ENCODE assay signal across 26 cellular contexts in the genomic region with DNA sequence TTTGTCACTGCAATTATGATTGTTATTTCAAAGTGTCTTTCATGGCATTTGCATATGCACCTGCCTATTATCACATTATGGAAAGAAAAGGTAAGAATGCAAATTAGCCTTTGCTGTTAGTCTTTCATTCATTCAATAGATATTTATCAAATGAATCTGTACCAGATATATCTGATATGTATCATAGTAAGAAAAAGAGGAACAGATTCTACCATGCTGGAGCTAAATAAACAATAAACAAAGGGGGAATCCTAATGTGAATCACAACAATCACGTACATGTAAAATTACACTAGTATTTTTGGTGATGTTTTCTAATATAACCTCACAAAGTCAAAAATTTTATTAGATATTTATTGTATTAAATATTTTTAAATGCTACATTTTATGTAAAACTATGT.
"Had no signal": no experiment of that assay in that cellular context is flagged by ENCODE, and none has a peak within 500 bp of the region (broad histone marks: within the 10 kb centered on the region; RNA-seq: fewer than 3 reads in every experiment).

No MANE protein-coding gene starts in this region.

- H3K36me3 ChIP-seq: stomach, suprapubic skin, thoracic aorta, thyroid gland, tibial artery, tibial nerve, transverse colon, upper lobe of left lung, upper lobe of right lung, uterus had no signal

- ATAC-seq: stimulated activated effector memory CD8-positive, alpha-beta T cell treated with anti-CD3 and anti-CD28 coated beads, Interleukin-12 subunit alpha, Interleukin-12 subunit beta, amount 100 ng/mL, for 72 hours; stimulated activated memory B cell treated with anti-CD40 and anti-IgM and Interleukin-4, amounts not matched to agents 10 μg/mL and 1 μg/mL and 100 μg/mL, for 72 hours; stimulated activated naive B cell treated with anti-CD40 and anti-IgM and Interleukin-4, amounts not matched to agents 10 μg/mL and 1 μg/mL and 100 μg/mL, for 72 hours; stimulated activated naive CD8-positive, alpha-beta T cell treated with anti-CD3 and anti-CD28 coated beads, Interleukin-15, amount 100 ng/mL, for 72 hours; stimulated activated naive CD8-positive, alpha-beta T cell treated with anti-CD3 and anti-CD28 coated beads, Interleukin-15, Interleukin-2, amounts not matched to agents 100 U/mL and 50 U/mL, for 24 hours; upper lobe of right lung had no signal

- H3K27me3 ChIP-seq: stomach, suprapubic skin, testis, thyroid gland, tibial artery, tibial nerve, transverse colon, upper lobe of left lung, upper lobe of right lung, uterus had no signal

- H3K9me3 ChIP-seq: stomach, suprapubic skin, testis, thoracic aorta, thyroid gland, tibial artery, tibial nerve, transverse colon, upper lobe of left lung, upper lobe of right lung, uterus had no signal

- H3K4me3 ChIP-seq: stomach, suprapubic skin, testis, thoracic aorta, thyroid gland, tibial artery, tibial nerve, transverse colon, upper lobe of left lung, upper lobe of right lung, uterus had no signal

- FAIRE-seq: urothelium cell line had no signal

- H3K27ac ChIP-seq: stomach, suprapubic skin, testis, thoracic aorta, thyroid gland, tibial artery, tibial nerve, transverse colon, upper lobe of left lung, upper lobe of right lung, uterus had no signal

- DNase-seq: stimulated activated CD4-positive, alpha-beta T cell treated with anti-CD3 and anti-CD28 coated beads, Interleukin-2, amount 100 ng/mL, for 48 hours; stimulated activated CD4-positive, alpha-beta T cell treated with anti-CD3 and anti-CD28 coated beads, Interleukin-4, amount 100 ng/mL, for 1 hour; stimulated activated CD4-positive, alpha-beta T cell treated with anti-CD3 and anti-CD28 coated beads, Interleukin-4, amount 100 ng/mL, for 24 hours; stimulated activated CD4-positive, alpha-beta T cell treated with anti-CD3 and anti-CD28 coated beads, Interleukin-4, amount 100 ng/mL, for 4 hours; stimulated activated CD8-positive, alpha-beta memory T cell treated with anti-CD3 and anti-CD28 coated beads, Interleukin-4, amount 100 ng/mL, for 48 hours; stimulated activated naive B cell treated with anti-CD40 and anti-IgM and Interleukin-4, amounts not matched to agents 10 μg/mL and 1 μg/mL and 100 μg/mL, for 72 hours; stimulated activated naive CD4-positive, alpha-beta T cell; stimulated activated naive CD4-positive, alpha-beta T cell treated with Interleukin-2 at 50 U/mL for 16 hours; stimulated activated naive CD8-positive, alpha-beta T cell treated with anti-CD3 and anti-CD28 coated beads, Interleukin-15, amount 100 ng/mL, for 72 hours; stimulated activated naive CD8-positive, alpha-beta T cell treated with anti-CD3 and anti-CD28 coated beads, Interleukin-15, Interleukin-2, amounts not matched to agents 100 U/mL and 50 U/mL, for 24 hours; stomach; substantia nigra; testis; thyroid gland; tibial artery; transverse colon; trophoblast cell; upper lobe of left lung; upper lobe of right lung; uterus had no signal

- H3K4me1 ChIP-seq: stomach, suprapubic skin, testis, thyroid gland, tibial artery, tibial nerve, transverse colon, upper lobe of left lung, upper lobe of right lung, uterus had no signal
